ENCODE assay signal across 12 cellular contexts in the genomic region with DNA sequence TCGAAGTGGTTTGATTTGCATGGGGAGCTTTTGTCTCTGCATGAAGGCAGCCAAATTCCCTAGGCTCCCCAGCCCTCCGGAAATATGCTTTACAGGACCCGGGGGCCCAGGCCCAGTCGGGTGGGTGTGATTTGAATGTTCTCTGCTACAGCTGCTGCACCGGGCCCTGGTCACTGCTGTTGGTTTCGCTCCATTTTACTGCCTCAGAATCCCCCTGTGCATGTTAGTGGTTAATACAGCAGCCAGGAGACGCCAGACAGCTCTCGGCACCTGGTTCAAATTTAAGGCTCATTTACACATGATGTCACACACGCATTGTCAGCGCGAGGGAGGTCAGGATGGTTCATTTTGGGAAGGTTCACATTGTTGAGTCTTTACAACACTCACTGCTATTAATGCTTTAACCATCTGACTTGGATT.
DNase-seq lines count a peak whose midpoint lies in the region; ATAC-seq and TF ChIP-seq lines count a peak whose summit lies in the region.
"Had no signal": no experiment of that assay in that cellular context is flagged by ENCODE, and none has a peak within 500 bp of the region (broad histone marks: within the 10 kb centered on the region; RNA-seq: fewer than 3 reads in every experiment).

No MANE protein-coding gene starts in this region.

- intact Hi-C loops in posterior vena cava (cut with DNase I), result no loop called here

- DNase-seq in BJ (ENCODE audit: low read depth) (peak; percentile 98), epidermal melanocyte (ENCODE audit: insufficient read length, low spot score) (peak; percentile 31), anterior cingulate cortex (lab: John Stamatoyannopoulos, UW) (no peak), NCI-H2227 (lab: John Stamatoyannopoulos, UW; ENCODE audit: unreplicated experiment) (no peak), posterior vena cava (ENCODE audit: low spot score) (no peak), NOMO-1 treated with dmso at 0.1 percent for 144 hours (lab: John Stamatoyannopoulos, UW; ENCODE audit: unreplicated experiment) (no peak)
- DNase-seq: activated CD4-positive, alpha-beta T cell treated with anti-CD3 and anti-CD28 coated beads, Interleukin-2, amount 50 U/mL, for 48 hours; CD4-positive, CD25-positive, alpha-beta regulatory T cell; dermis blood vessel endothelial cell; left ventricle myocardium inferior had no signal

- CTCF ChIA-PET in BJ (lab: Yijun Ruan, JAX), result interaction anchor here (0.9 to 1.5 kb wide), 4 partner anchors 46 to 173 kb away, joined by 3 to 5 read pairs (median 4); no protein-coding TSS in a partner anchor

- H3K4me3 ChIP-seq in BJ (ENCODE audit: low read depth, low read length), result no peak overlapping the region
- H3K4me3 ChIP-seq: left ventricle myocardium inferior had no signal

- no peaks in the 10 kb centered on the region for H3K27me3 ChIP-seq in BJ (ENCODE audit: control insufficient read depth, insufficient read depth, low read length)

- TF ChIP-seq CTCF in BJ (IDR thresholded peaks at IDR 0.05; ENCODE audit: insufficient read depth, low read depth, low read length), result peak; percentile 45

- ATAC-seq in GM21360 (IDR thresholded peaks at IDR 0.05; ENCODE audit: unreplicated experiment) (peak; percentile 96), HG03439 (IDR thresholded peaks at IDR 0.05; ENCODE audit: unreplicated experiment) (peak; percentile 88)

- H3K36me3 ChIP-seq in BJ (ENCODE audit: control insufficient read depth, insufficient read depth, low read length), result no peaks in the 10 kb centered on the region

- POLR2A ChIA-PET in BJ (lab: Charles Lee), result no interaction called here

Comparison
In these comparisons a context has a peak if more than half of its experiments do, and no peak if none do; other contexts are left out.
1. DNase-seq: peak in BJ (single experiment) and epidermal melanocyte (single experiment); none in anterior cingulate cortex (0 of 58), NCI-H2227 (single experiment), posterior vena cava (single experiment) and NOMO-1 treated with dmso at 0.1 percent for 144 hours (single experiment).